ENCODE assay signal across 8 cellular contexts in the genomic region with DNA sequence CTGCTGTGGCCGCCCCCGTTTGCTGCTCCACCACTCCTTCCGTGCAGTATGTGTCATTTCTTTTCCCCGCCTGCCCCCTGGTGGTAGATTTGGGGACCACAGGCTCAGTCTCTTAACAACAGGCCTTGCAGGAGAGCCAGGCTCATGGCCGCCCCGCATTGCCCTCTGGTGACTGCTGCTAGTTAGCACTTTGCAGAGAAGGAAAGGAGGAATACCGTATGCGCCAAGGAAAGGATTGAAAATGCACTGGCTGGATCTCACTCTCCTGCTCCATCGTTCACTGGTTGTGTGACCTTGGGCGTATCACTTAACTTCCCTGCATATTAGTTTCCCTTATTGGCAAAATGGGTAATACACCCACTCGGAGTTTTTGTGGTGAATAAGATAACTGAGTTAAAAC. TPM values are rescaled to one million over a fixed set of nuclear protein-coding genes. Genes with fewer than 3 reads are reported as not detected.
DNase-seq lines count a peak whose midpoint lies in the region; ATAC-seq and TF ChIP-seq lines count a peak whose summit lies in the region.

No MANE protein-coding gene starts in this region.

- ATAC-seq in GM21381 (IDR thresholded peaks at IDR 0.05; ENCODE audit: unreplicated experiment), result peak; percentile 100
- ATAC-seq in lung (ENCODE audit: insufficient read depth, low FRiP score), result peak; percentile 99

- peak; percentile 95 for TF ChIP-seq CTCF in lung (IDR thresholded peaks at IDR 0.05; ENCODE audit: control extremely low read depth, extremely low read depth)

- peaks cover 0 to 3% of the 10 kb centered on the region in 2 donors for H3K9me3 ChIP-seq in lung (ENCODE audit: control insufficient read depth in 2 of 2, insufficient read depth in 1 of 2, low read length in 1 of 2)

- no peaks in the 10 kb centered on the region for H3K36me3 ChIP-seq in lung (ENCODE audit: control insufficient read depth in 2 of 2, insufficient read depth in 2 of 2, low read length in 2 of 2)

- DNase-seq in Caki2 (ENCODE audit: low read depth) (peak; percentile 89), HPDE6-E6E7 (ENCODE audit: extremely low spot score) (peak; percentile 75), NCI-H82 treated with DMSO at 0.1 percent for 48 hours (lab: John Stamatoyannopoulos, UW; ENCODE audit: unreplicated experiment) (peak; percentile 86), dermis microvascular lymphatic vessel endothelial cell (ENCODE audit: low read depth in 2 of 2) (peak; percentile 78 to 91), lung (ENCODE audit: low spot score) (peak; percentile 98)
- peak; percentile 98 to 99 for DNase-seq in activated CD4-positive, alpha-beta T cell treated with anti-CD3 and anti-CD28 coated beads, Interleukin-2, amount 50 U/mL, for 4 hours
- peak; percentile 99 for DNase-seq in stimulated activated CD8-positive, alpha-beta memory T cell treated with anti-CD3 and anti-CD28 coated beads, Interleukin-15, amount 100 ng/mL, for 1 hour (ENCODE audit: low read depth)

- H3K4me3 ChIP-seq in lung, result no peak overlapping the region

- H3K27ac ChIP-seq in lung (ENCODE audit: low read depth in 1 of 2, low read length in 1 of 2), result no peak overlapping the region

- in situ Hi-C loops in Caki2 (cut with HindIII; ENCODE audit: low pct_unique_long_range_greater_than_20kb, low sequenced_read_pairs), result no loop called here

- WGBS in lung, 2 donors, result 13 to 15% methylated on average over 11 of the region's 11 CpGs

- H3K27me3 ChIP-seq in lung (ENCODE audit: control insufficient read depth, insufficient read depth), result no peaks in the 10 kb centered on the region

- no peaks in the 10 kb centered on the region for H3K4me1 ChIP-seq in lung (ENCODE audit: control insufficient read depth in 2 of 2, insufficient read depth in 2 of 2, low read length in 2 of 2)

RNA-seq across cellular contexts. Expression of a gene that starts 39.3 kb away (rescaled TPM):
- total RNA-seq in Caki2 (2014; rRNA removed; shearing (Covaris generic); ENCODE audit: low replicate concordance), result 4.1 and 4.5 TPM in 2 replicates
- total RNA-seq in dermis microvascular lymphatic vessel endothelial cell (0.39 and 0.76 TPM in 2 replicates), lung (10 to 100 TPM in 1 of 2 donors, 1 to 10 TPM in 1; 8.5 to 17.8 TPM)
- polyA plus RNA-seq in lung, result 1 to 10 TPM; 6.3 TPM
